10 cellular contexts compared by ENCODE assay signal in genomic region chr11:94445641-94446040, GRCh38. TPM values are rescaled to one million over a fixed set of nuclear protein-coding genes. Genes with fewer than 3 reads are reported as not detected.
"Had no signal": no experiment of that assay in that cellular context is flagged by ENCODE, and none has a peak within 500 bp of the region (broad histone marks: within the 10 kb centered on the region; RNA-seq: fewer than 3 reads in every experiment).

No MANE protein-coding gene starts in this region.

- H3K9me3 ChIP-seq: HAP-1 had no signal

- H3K4me3 Mint-ChIP-seq: HFFc6, IgD-negative memory B cell had no signal

- DNase-seq: GM23248, GOT3, HFFc6, Kasumi-1, KG1 had no signal

- FAIRE-seq: H54 had no signal

- H3K9me3 Mint-ChIP-seq: HFFc6, IgD-negative memory B cell had no signal

- ATAC-seq: HCT116 had no signal

- H3K4me1 Mint-ChIP-seq: IgD-negative memory B cell had no signal

- H3K9ac ChIP-seq: GM23248 had no signal

- H3K27ac Mint-ChIP-seq: HFFc6, IgD-negative memory B cell had no signal

- H3K27me3 Mint-ChIP-seq: IgD-negative memory B cell had no signal

- H3K4me1 ChIP-seq: HAP-1 had no signal

- H2AFZ ChIP-seq: GM23248 had no signal

- H3K27ac ChIP-seq: GM23248, HL-60 had no signal

- H3K4me3 ChIP-seq: GM23248, HAP-1 had no signal

RNA-seq across cellular contexts. Expression of gene GPR83, which starts 44.4 kb away (rescaled TPM):
- total RNA-seq: GM23248, HFFc6 had no signal
- polyA plus RNA-seq: GM23248 had no signal
